ENCODE assay signal across 8 cellular contexts in genomic region chr13:41311607-41312500, GRCh38. TPM values are rescaled to one million over a fixed set of nuclear protein-coding genes. Genes with fewer than 3 reads are reported as not detected.
A peak's percentile ranks its signal among the peaks of the same experiment; 100 is the strongest.
DNase-seq lines count a peak whose midpoint lies in the region; ATAC-seq and TF ChIP-seq lines count a peak whose summit lies in the region.

No MANE protein-coding gene starts in this region.

- H4K20me1 ChIP-seq in PC-9 (ENCODE audit: insufficient read depth): no peaks in the 10 kb centered on the region; the same call in 1 of the 2 replicates
- peaks cover 5% of the 10 kb centered on the region for H4K20me1 ChIP-seq in neural cell (ENCODE audit: insufficient read depth)

- H3F3A ChIP-seq in PC-9 (ENCODE audit: insufficient read depth, low read depth): no peaks in the 10 kb centered on the region
- no peaks in the 10 kb centered on the region for H3F3A ChIP-seq in neural cell (ENCODE audit: insufficient read depth, low read length, poor library complexity, severe bottlenecking)

- H3K79me2 ChIP-seq in PC-9 (ENCODE audit: low read depth) (peaks cover 58% of the 10 kb centered on the region), neural cell (replicated peaks; ENCODE audit: insufficient read depth, low read length) (peaks cover 51% of the 10 kb centered on the region)

- POLR2A ChIA-PET in A673 (lab: Charles Lee; ENCODE audit: low non-redundant PET) (no interaction called here), PC-9 (lab: Charles Lee; ENCODE audit: unreplicated experiment) (interaction anchor here (0.6 kb wide), 1 partner anchor 9 kb away, joined by 5 read pairs; no protein-coding TSS in a partner anchor)

- intact Hi-C loops in A673 (cut with micrococcal nuclease; ENCODE audit: unreplicated experiment) (no loop called here), PC-9 (cut with micrococcal nuclease; ENCODE audit: unreplicated experiment) (loop anchor here (2.0 kb wide), 1 partner anchor 49 kb away; the partner anchor contains the start of gene MTRF1), testis (cut with DNase I; ENCODE audit: low total_unique reads) (no loop called here)

- H3K9ac ChIP-seq in neural cell (ENCODE audit: low read length): peak overlapping the region; percentile 93

- H3K4me3 ChIP-seq in A673 (ENCODE audit: low read depth, low read length, poor library complexity, severe bottlenecking) (peak overlapping the region; percentile 99), PC-9 (peak overlapping the region; percentile 96), foreskin fibroblast (ENCODE audit: low read depth in 1 of 2, low read length in 2 of 2) (peak overlapping the region; percentile 87 to 97), neural cell (ENCODE audit: low read length) (peak overlapping the region; percentile 95), testis (peak overlapping the region; percentile 90 to 99)

- DNase-seq in A673 (ENCODE audit: low spot score) (peak; percentile 53), PC-9 (peak in 1 of 2 experiments; percentile 23), foreskin fibroblast (peak in 1 of 2 donors; percentile 67), testis (peak; percentile 67)
- DNase-seq in activated effector memory CD4-positive, alpha-beta T cell treated with Interleukin-2 at 50 U/mL for 16 hours: peak; percentile 32

- peak overlapping the region; percentile 96 for H2AFZ ChIP-seq in PC-9
- peak overlapping the region; percentile 92 for H2AFZ ChIP-seq in neural cell (ENCODE audit: low read depth, low read length)

- peak; percentile 52 for ATAC-seq in GM18867 (IDR thresholded peaks at IDR 0.05; ENCODE audit: unreplicated experiment)
- ATAC-seq in HG03108 (IDR thresholded peaks at IDR 0.05; ENCODE audit: unreplicated experiment): peak; percentile 34

- H3K36me3 ChIP-seq in A673 (ENCODE audit: insufficient read depth, low read length, poor library complexity, severe bottlenecking) (no peaks in the 10 kb centered on the region), PC-9 (ENCODE audit: low read depth) (no peaks in the 10 kb centered on the region), neural cell (ENCODE audit: insufficient read depth, low read length) (no peaks in the 10 kb centered on the region), testis (ENCODE audit: low read depth, missing control alignments) (no peaks in the 10 kb centered on the region)

- TF ChIP-seq POLR2A in testis (IDR thresholded peaks at IDR 0.05): no peak

- TF ChIP-seq RAD21 in neural cell (conservative IDR thresholded peaks at IDR 0.05): no peak

- CTCF ChIA-PET in A673 (lab: Charles Lee) (no interaction called here), PC-9 (lab: Charles Lee) (no interaction called here)

- TF ChIP-seq CTCF in A673 (conservative IDR thresholded peaks at IDR 0.05; ENCODE audit: low read depth, low read length) (no peak), PC-9 (conservative IDR thresholded peaks at IDR 0.05) (no peak), foreskin fibroblast (IDR thresholded peaks at IDR 0.05; ENCODE audit: low read depth, low read length) (no peak), neural cell (IDR thresholded peaks at IDR 0.05; ENCODE audit: poor library complexity, severe bottlenecking) (no peak), testis (IDR thresholded peaks at IDR 0.05) (no peak)

- BruUV-seq in A673 (replicated peaks; lab: Mats Ljungman, UMichigan) (no TSS peak), PC-9 (replicated peaks; lab: Mats Ljungman, UMichigan) (TSS peak; percentile 43)

- H3K4me2 ChIP-seq in PC-9: peak overlapping the region; percentile 89
- H3K4me2 ChIP-seq in neural cell (ENCODE audit: low read length): peak overlapping the region; percentile 94

- TF ChIP-seq EP300 in neural cell (conservative IDR thresholded peaks at IDR 0.05; ENCODE audit: poor library complexity, severe bottlenecking): no peak

- H3K4me1 ChIP-seq in A673 (ENCODE audit: insufficient read depth, low read length, poor library complexity, severe bottlenecking) (peaks cover 31% of the 10 kb centered on the region), PC-9 (replicated peaks; ENCODE audit: insufficient read depth) (0 out of 2 replicates have a peak, but pooled peaks cover 16% of the 10 kb centered on the region), testis (peaks cover 19% of the 10 kb centered on the region)

- H3K27ac ChIP-seq in A673 (ENCODE audit: low read depth, low read length, poor library complexity, severe bottlenecking): peak overlapping the region; percentile 93
- H3K27ac ChIP-seq in PC-9: peak overlapping the region; percentile 49; the same call in 1 of the 2 replicates
- peak overlapping the region; percentile 83 for H3K27ac ChIP-seq in neural cell (ENCODE audit: low read length)
- H3K27ac ChIP-seq in testis: peak overlapping the region; percentile 97 to 98

- H3K9me3 ChIP-seq in A673 (ENCODE audit: low read depth, low read length, poor library complexity, severe bottlenecking) (no peaks in the 10 kb centered on the region), PC-9 (ENCODE audit: insufficient read depth, low read depth) (no peaks in the 10 kb centered on the region), neural cell (ENCODE audit: low read length) (no peaks in the 10 kb centered on the region), testis (no peaks in the 10 kb centered on the region)

- H3K27me3 ChIP-seq in A673 (replicated peaks; ENCODE audit: insufficient read depth, low read depth, low read length, poor library complexity): no peaks in the 10 kb centered on the region
- no peaks in the 10 kb centered on the region for H3K27me3 ChIP-seq in PC-9 (ENCODE audit: insufficient read depth, low read depth)
- H3K27me3 ChIP-seq in neural cell (ENCODE audit: insufficient read depth, low read depth, low read length): no peaks in the 10 kb centered on the region
- H3K27me3 ChIP-seq in testis: no peaks in the 10 kb centered on the region

- WGBS in testis, 2 donors: 1% methylated on average over 33 to 56 of the region's 63 CpGs

- no peaks in the 10 kb centered on the region for H3K9me2 ChIP-seq in PC-9 (ENCODE audit: insufficient read depth)
- no peaks in the 10 kb centered on the region for H3K9me2 ChIP-seq in neural cell (ENCODE audit: insufficient read depth, low read length)

TF ChIP-seq in neural cell, 6 proteins besides CTCF, POLR2A, EP300 and RAD21:
- TF ChIP-seq SMC3 (conservative IDR thresholded peaks at IDR 0.05; ENCODE audit: poor library complexity): no peak
- no peak for TF ChIP-seq TAF1 (IDR thresholded peaks at IDR 0.05; ENCODE audit: low read depth)
- TF ChIP-seq MXI1 (conservative IDR thresholded peaks at IDR 0.05; ENCODE audit: poor library complexity, severe bottlenecking): peak; percentile 58
- no peak for TF ChIP-seq POLR2AphosphoS5 (IDR thresholded peaks at IDR 0.05)
TF ChIP-seq in neural cell: peak in this region for 1.

RNA-seq across cellular contexts. Expression of gene NAA16, which starts 0.8 kb away (rescaled TPM):
- total RNA-seq in A673 (2021) (27.2 and 29.0 TPM in 2 replicates), PC-9 (2021) (11.0 and 12.1 TPM in 2 replicates), testis (10 to 100 TPM; 33.1 to 38.0 TPM)
- polyA plus RNA-seq in neural cell (49.7 and 57.0 TPM in 2 replicates), testis (ENCODE audit: insufficient read depth, low read depth, low replicate concordance) (18.5 TPM)
- 54.8 and 57.1 TPM in 2 replicates for polyA minus RNA-seq in neural cell

RNA-seq across cellular contexts. Expression of gene MTRF1, which starts 48.5 kb away (rescaled TPM):
- total RNA-seq in A673 (2021) (16.5 and 18.0 TPM in 2 replicates), PC-9 (2021) (8.2 and 15.8 TPM in 2 replicates), testis (10 to 100 TPM; 20.3 to 32.8 TPM)
- polyA plus RNA-seq in neural cell (11.4 and 15.7 TPM in 2 replicates), testis (ENCODE audit: insufficient read depth, low read depth, low replicate concordance) (23.7 TPM)
- polyA minus RNA-seq in neural cell: 21.1 and 21.7 TPM in 2 replicates
